19 cellular contexts compared by ENCODE assay signal in the genomic region with DNA sequence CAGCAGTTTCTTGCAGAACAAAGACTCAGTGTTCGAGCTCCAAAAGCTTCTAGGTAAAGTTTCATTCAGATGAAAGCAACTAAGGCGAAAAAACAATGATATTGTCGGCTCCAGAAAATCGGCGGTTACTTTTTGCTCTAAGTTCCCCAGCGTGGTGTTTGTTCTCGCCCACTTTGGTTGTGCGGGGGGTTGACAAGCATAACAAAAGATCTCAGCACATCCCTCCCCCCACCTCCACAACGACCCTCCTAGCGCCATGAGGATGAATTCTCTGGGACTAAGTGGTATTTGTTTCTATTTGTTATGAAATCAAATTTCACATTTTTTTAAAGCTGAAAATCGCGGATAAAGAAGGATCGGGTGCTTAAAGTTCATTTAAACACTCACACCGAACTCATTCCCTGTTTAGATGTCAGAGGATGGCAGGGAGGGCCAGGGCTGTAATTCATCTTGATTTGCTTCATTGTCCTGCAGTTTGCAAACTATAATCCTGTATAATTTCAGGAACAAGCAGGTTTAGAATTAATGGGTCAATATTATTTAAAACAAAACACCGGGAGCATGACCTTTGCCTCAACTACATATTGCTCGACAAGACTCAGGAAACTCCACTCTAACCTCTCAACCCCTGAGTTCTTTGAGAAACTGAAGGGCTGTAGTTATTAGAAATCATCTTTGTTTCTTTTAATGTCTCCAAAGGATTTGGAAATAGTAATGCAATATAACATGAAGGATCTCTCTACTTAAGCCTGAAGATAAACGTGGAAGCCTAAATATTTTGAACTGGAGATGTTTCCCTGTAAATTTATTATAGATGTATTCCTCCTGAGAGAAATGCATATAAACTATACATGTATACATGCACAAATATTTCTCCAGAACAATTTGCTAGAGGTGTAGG. TPM values are rescaled to one million over a fixed set of nuclear protein-coding genes. Genes with fewer than 3 reads are reported as not detected.
A peak's percentile ranks its signal among the peaks of the same experiment; 100 is the strongest.
DNase-seq lines count a peak whose midpoint lies in the region; ATAC-seq and TF ChIP-seq lines count a peak whose summit lies in the region.
"Had no signal": no experiment of that assay in that cellular context is flagged by ENCODE, and none has a peak within 500 bp of the region (broad histone marks: within the 10 kb centered on the region; RNA-seq: fewer than 3 reads in every experiment).

No MANE protein-coding gene starts in this region.

- H3K36me3 Mint-ChIP-seq in IgD-negative memory B cell, result peaks cover 2% of the 10 kb centered on the region
- H3K36me3 Mint-ChIP-seq in nephron progenitor cell (ENCODE audit: low read depth), result no peaks in the 10 kb centered on the region
- peaks cover 9% of the 10 kb centered on the region for H3K36me3 Mint-ChIP-seq in chondrocyte (ENCODE audit: low read depth)
- H3K36me3 Mint-ChIP-seq: memory B cell had no signal

- H4K20me1 ChIP-seq in osteoblast (ENCODE audit: insufficient read depth, low read length), result no peaks in the 10 kb centered on the region

- H3K4me3 Mint-ChIP-seq in IgD-negative memory B cell (peak overlapping the region in 1 of 4 donors; percentile 40), nephron progenitor cell (peak overlapping the region; percentile 84), chondrocyte (ENCODE audit: unreplicated experiment) (no peak overlapping the region)
- H3K4me3 Mint-ChIP-seq: memory B cell had no signal

- TF ChIP-seq CTCF in fibroblast of villous mesenchyme (IDR thresholded peaks at IDR 0.05; ENCODE audit: insufficient read depth, low read depth, low read length) (no peak), nephron progenitor cell (IDR thresholded peaks at IDR 0.05) (no peak), chondrocyte (IDR thresholded peaks at IDR 0.05) (no peak), osteoblast (IDR thresholded peaks at IDR 0.05; ENCODE audit: extremely low read depth, low read depth, low read length) (no peak)

- H3K9me3 ChIP-seq in ES-I3 (ENCODE audit: control insufficient read depth, insufficient read depth, low read length), result no peaks in the 10 kb centered on the region
- H3K9me3 ChIP-seq in osteoblast (ENCODE audit: low read depth, low read length), result no peaks in the 10 kb centered on the region
- H3K9me3 ChIP-seq: gastrocnemius medialis, suprapubic skin had no signal

- H3K4me2 ChIP-seq in osteoblast (ENCODE audit: insufficient read depth, low read length), result no peak overlapping the region

- H3K9me3 Mint-ChIP-seq in IgD-negative memory B cell (peaks cover 0 to 9% (median 0%) of the 10 kb centered on the region in 3 donors), nephron progenitor cell (no peaks in the 10 kb centered on the region), chondrocyte (ENCODE audit: low read depth) (no peaks in the 10 kb centered on the region)
- H3K9me3 Mint-ChIP-seq: memory B cell had no signal

- peak overlapping the region in 2 of 3 donors; percentile 63 to 78 for H3K27ac Mint-ChIP-seq in IgD-negative memory B cell
- H3K27ac Mint-ChIP-seq in nephron progenitor cell, result peak overlapping the region; percentile 98
- no peak overlapping the region for H3K27ac Mint-ChIP-seq in chondrocyte (ENCODE audit: unreplicated experiment)
- H3K27ac Mint-ChIP-seq: memory B cell had no signal

- H3K9ac ChIP-seq in ES-I3 (ENCODE audit: low read depth, low read length), result peak overlapping the region; percentile 63; the same call in 1 of the 2 replicates

- H3K4me1 ChIP-seq in ES-I3 (ENCODE audit: insufficient read depth, low read length), result peaks cover 5% of the 10 kb centered on the region; the same call in 1 of the 2 replicates
- no peaks in the 10 kb centered on the region for H3K4me1 ChIP-seq in osteoblast (ENCODE audit: insufficient read depth, low read length)

- H3K4me1 Mint-ChIP-seq in IgD-negative memory B cell (peaks cover 0 to 4% (median 3%) of the 10 kb centered on the region in 3 donors), nephron progenitor cell (peaks cover 91% of the 10 kb centered on the region), chondrocyte (ENCODE audit: low read depth) (peaks cover 27% of the 10 kb centered on the region)

- H3K27me3 ChIP-seq in osteoblast (ENCODE audit: insufficient read depth, low read length), result peaks cover 100% of the 10 kb centered on the region

- no peak for ATAC-seq in GM18517 (IDR thresholded peaks at IDR 0.05; ENCODE audit: unreplicated experiment)
- ATAC-seq: gastrocnemius medialis had no signal

- peak overlapping the region; percentile 40 for H3K4me3 ChIP-seq in fibroblast of villous mesenchyme (ENCODE audit: low read depth, low read length)
- H3K4me3 ChIP-seq in osteoblast (ENCODE audit: insufficient read depth, low read length), result no peak overlapping the region
- H3K4me3 ChIP-seq: gastrocnemius medialis, suprapubic skin had no signal

- H3K27ac ChIP-seq in osteoblast (ENCODE audit: low read depth, low read length), result no peak overlapping the region
- H3K27ac ChIP-seq: suprapubic skin had no signal

- DNase-seq in fibroblast of villous mesenchyme (ENCODE audit: low read depth) (peak; percentile 69), nephron progenitor cell (peak; percentile 6), chondrocyte (ENCODE audit: low spot score) (no peak), osteoblast (ENCODE audit: insufficient read length, low spot score, missing footprints) (no peak)
- DNase-seq in activated T-cell treated with anti-CD3 and anti-CD28 coated beads, Interleukin-2, amount 50 U/mL, for 48 hours, result no peak
- DNase-seq: activated CD4-positive, CD25-positive, alpha-beta regulatory T cell; activated gamma-delta T cell treated with Interleukin-2 at 50 U/mL for 16 hours; anterior cingulate cortex; DND-41; gastrocnemius medialis; MV-4-11; nucleus accumbens; stimulated activated CD4-positive, alpha-beta T cell treated with anti-CD3 and anti-CD28 coated beads, Interleukin-4, amount 100 ng/mL, for 4 hours; stimulated activated CD8-positive, alpha-beta memory T cell treated with anti-CD3 and anti-CD28 coated beads, Interleukin-4, amount 100 ng/mL, for 48 hours had no signal

- H3K79me2 ChIP-seq in osteoblast (ENCODE audit: insufficient read depth, low read length), result no peaks in the 10 kb centered on the region

- peaks cover 80% of the 10 kb centered on the region for H3K27me3 Mint-ChIP-seq in IgD-negative memory B cell
- peaks cover 85% of the 10 kb centered on the region for H3K27me3 Mint-ChIP-seq in nephron progenitor cell (ENCODE audit: low read depth, poor library complexity)
- H3K27me3 Mint-ChIP-seq in chondrocyte (ENCODE audit: low read depth), result peaks cover 85% of the 10 kb centered on the region

- H3K36me3 ChIP-seq in ES-I3 (ENCODE audit: insufficient read depth, low read length) (no peaks in the 10 kb centered on the region), osteoblast (ENCODE audit: insufficient read depth, low read length) (no peaks in the 10 kb centered on the region)
- H3K36me3 ChIP-seq: suprapubic skin had no signal

- H2AFZ ChIP-seq in osteoblast (ENCODE audit: low read length), result no peak overlapping the region

RNA-seq across cellular contexts. Expression of gene PITX2, which starts 6.5 kb away (rescaled TPM):
- polyA plus RNA-seq in IgD-negative memory B cell, result not detected
- 7.8 and 25.4 TPM in 2 replicates for total RNA-seq in fibroblast of villous mesenchyme
- 0.64 to 1.0 TPM in 2 of 3 replicates, not detected in the other for total RNA-seq in chondrocyte
- total RNA-seq in osteoblast, result 0.36 and 0.59 TPM in 2 replicates

Comparison
In these comparisons a context has a peak if more than half of its experiments do, and no peak if none do; other contexts are left out.
1. DNase-seq: peak in fibroblast of villous mesenchyme (single experiment) and nephron progenitor cell (single experiment); none in chondrocyte (single experiment), osteoblast (single experiment) and activated T-cell treated with anti-CD3 and anti-CD28 coated beads, Interleukin-2, amount 50 U/mL, for 48 hours (0 of 2).